In genomic region chr19:5955638-5955935, GRCh38 we compare ENCODE assay signal across 11 cellular contexts. TPM values are rescaled to one million over a fixed set of nuclear protein-coding genes. Genes with fewer than 3 reads are reported as not detected.
DNase-seq lines count a peak whose midpoint lies in the region; ATAC-seq, FAIRE-seq and TF ChIP-seq lines count a peak whose summit lies in the region.
"Had no signal": no experiment of that assay in that cellular context is flagged by ENCODE, and none has a peak within 500 bp of the region (broad histone marks: within the 10 kb centered on the region; RNA-seq: fewer than 3 reads in every experiment).

No MANE protein-coding gene starts in this region.

- no peak for ATAC-seq in activated CD4-positive, alpha-beta T cell treated with anti-CD3 and anti-CD28 coated beads for 36 hours

- no peak for TF ChIP-seq POLR2A in H54 (IDR thresholded peaks at IDR 0.05; ENCODE audit: low read depth, low read length)

- POLR2A ChIA-PET in activated CD4-positive, alpha-beta T cell treated with anti-CD3 and anti-CD28 coated beads for 36 hours (lab: Charles Lee) = no interaction called here

- H3K9me3 Mint-ChIP-seq in activated CD4-positive, alpha-beta T cell treated with anti-CD3 and anti-CD28 coated beads for 36 hours (ENCODE audit: low read depth) = no peaks in the 10 kb centered on the region
- H3K9me3 Mint-ChIP-seq in nephron progenitor cell = no peaks in the 10 kb centered on the region

- no peak overlapping the region for H3K4me3 Mint-ChIP-seq in activated CD4-positive, alpha-beta T cell treated with anti-CD3 and anti-CD28 coated beads for 36 hours
- no peak overlapping the region for H3K4me3 Mint-ChIP-seq in nephron progenitor cell

- H3K4me1 Mint-ChIP-seq in activated CD4-positive, alpha-beta T cell treated with anti-CD3 and anti-CD28 coated beads for 36 hours = peaks cover 93% of the 10 kb centered on the region
- H3K4me1 Mint-ChIP-seq in nephron progenitor cell = peaks cover 99% of the 10 kb centered on the region

- peak overlapping the region; percentile 67 for H3K27ac Mint-ChIP-seq in activated CD4-positive, alpha-beta T cell treated with anti-CD3 and anti-CD28 coated beads for 36 hours
- H3K27ac Mint-ChIP-seq in nephron progenitor cell = peak overlapping the region; percentile 32

- no peak for TF ChIP-seq CTCF in nephron progenitor cell (IDR thresholded peaks at IDR 0.05)

- peak; percentile 21 for FAIRE-seq in GM18507 (lab: Jason Lieb, UNC)
- FAIRE-seq in H54 (lab: Jason Lieb, UNC) = no peak

- CTCF ChIA-PET in activated CD4-positive, alpha-beta T cell treated with anti-CD3 and anti-CD28 coated beads for 36 hours (lab: Charles Lee) = interaction anchor here (0.8 to 7.9 kb wide), 4 partner anchors 12 to 329 kb away, joined by 3 to 54 read pairs (median 10); no protein-coding TSS in a partner anchor

- intact Hi-C loops in activated CD4-positive, alpha-beta T cell treated with anti-CD3 and anti-CD28 coated beads for 36 hours (cut with DNase I, micrococcal nuclease) = no loop called here

- no peaks in the 10 kb centered on the region for H3K27me3 Mint-ChIP-seq in activated CD4-positive, alpha-beta T cell treated with anti-CD3 and anti-CD28 coated beads for 36 hours
- H3K27me3 Mint-ChIP-seq in nephron progenitor cell (ENCODE audit: low read depth, poor library complexity) = no peaks in the 10 kb centered on the region

- DNase-seq in activated CD4-positive, alpha-beta T cell treated with anti-CD3 and anti-CD28 coated beads for 36 hours = no peak
- DNase-seq in activated CD4-positive, alpha-beta T cell treated with anti-CD3 and anti-CD28 coated beads, Interleukin-2, amount 50 U/mL, for 4 hours = no peak
- no peak for DNase-seq in GM18507 (ENCODE audit: extremely low spot score, insufficient read length, low read depth)
- DNase-seq in astrocyte of the hippocampus (ENCODE audit: low read depth, low spot score) = peak; percentile 53
- no peak for DNase-seq in nephron progenitor cell
- DNase-seq in H54 (ENCODE audit: insufficient read length, low spot score) = no peak
- DNase-seq in NCI-H446 (lab: John Stamatoyannopoulos, UW) = no peak
- no peak for DNase-seq in NCI-H524 treated with DMSO at 0.1 percent for 48 hours (lab: John Stamatoyannopoulos, UW)
- DNase-seq: activated CD4-positive, alpha-beta T cell treated with anti-CD3 and anti-CD28 coated beads for 1 hour; activated naive CD4-positive, alpha-beta T cell; EL had no signal

- H3K36me3 Mint-ChIP-seq in activated CD4-positive, alpha-beta T cell treated with anti-CD3 and anti-CD28 coated beads for 36 hours (ENCODE audit: low read depth) = peaks cover 30% of the 10 kb centered on the region
- H3K36me3 Mint-ChIP-seq in nephron progenitor cell (ENCODE audit: low read depth) = no peaks in the 10 kb centered on the region

RNA-seq across cellular contexts. Expression of gene RANBP3, which starts 22.4 kb away (rescaled TPM):
- 100 to 1,000 TPM in 1 of 2 experiments, 10 to 100 TPM in 1; 85.5 to 103 TPM for total RNA-seq in activated CD4-positive, alpha-beta T cell treated with anti-CD3 and anti-CD28 coated beads for 36 hours

RNA-seq across cellular contexts. Expression of gene CAPS, which starts 41.5 kb away (rescaled TPM):
- total RNA-seq in activated CD4-positive, alpha-beta T cell treated with anti-CD3 and anti-CD28 coated beads for 36 hours = 1 to 10 TPM; 2.2 to 2.7 TPM

RNA-seq across cellular contexts. Expression of gene VMAC, which starts 50.9 kb away (rescaled TPM):
- total RNA-seq in activated CD4-positive, alpha-beta T cell treated with anti-CD3 and anti-CD28 coated beads for 36 hours = 1 to 10 TPM; 2.3 to 2.8 TPM

RNA-seq across cellular contexts. Expression of gene NDUFA11, which starts 52.0 kb away (rescaled TPM):
- 100 to 1,000 TPM; 175 to 213 TPM for total RNA-seq in activated CD4-positive, alpha-beta T cell treated with anti-CD3 and anti-CD28 coated beads for 36 hours
